In genomic region chr10:113381906-113382562, GRCh38 we compare ENCODE assay signal across 8 cellular contexts.
DNase-seq lines count a peak whose midpoint lies in the region; ATAC-seq, FAIRE-seq and TF ChIP-seq lines count a peak whose summit lies in the region.

No MANE protein-coding gene starts in this region.

- TF ChIP-seq CTCF in mucosa of descending colon (IDR thresholded peaks at IDR 0.05), result no peak

- ATAC-seq in mucosa of descending colon (peak; percentile 62), GM18870 (IDR thresholded peaks at IDR 0.05; ENCODE audit: unreplicated experiment) (no peak)

- H3K4me3 ChIP-seq in adipocyte (ENCODE audit: low read length), result peak overlapping the region; percentile 66
- no peak overlapping the region for H3K4me3 ChIP-seq in mucosa of descending colon

- peak; percentile 49 for FAIRE-seq in GM18507 (lab: Jason Lieb, UNC)
- FAIRE-seq in HTR-8/SVneo (lab: Jason Lieb, UNC), result no peak

- intact Hi-C loops in mucosa of descending colon (cut with DNase I, micrococcal nuclease), result loop anchor here in 1 of 2 donors (10.0 kb wide), 1 partner anchor 907 kb away; no protein-coding TSS in a partner anchor

- H3K27me3 ChIP-seq in adipocyte (replicated peaks; ENCODE audit: control insufficient read depth, insufficient read depth, low read length), result no peaks in the 10 kb centered on the region

- no peaks in the 10 kb centered on the region for H3K9me3 ChIP-seq in adipocyte (ENCODE audit: control insufficient read depth, low read length)
- H3K9me3 ChIP-seq in mucosa of descending colon, result no peaks in the 10 kb centered on the region

- H3K4me1 ChIP-seq in adipocyte (ENCODE audit: control insufficient read depth, insufficient read depth, low read length) (peaks cover 54% of the 10 kb centered on the region), mucosa of descending colon (ENCODE audit: low read depth) (no peaks in the 10 kb centered on the region)

- H3K9ac ChIP-seq in adipocyte (ENCODE audit: low read length), result peak overlapping the region; percentile 70

- DNase-seq in GM18507 (ENCODE audit: extremely low spot score, insufficient read length, low read depth) (peak; percentile 8), HTR-8/SVneo (ENCODE audit: insufficient read length, low spot score) (peak; percentile 39), adipocyte (ENCODE audit: low read depth) (peak; percentile 75), mucosa of descending colon (peak in 1 of 3 donors; percentile 22), SHP77 treated with DMSO at 0.1 percent for 48 hours (lab: John Stamatoyannopoulos, UW) (no peak), NCI-H2107 treated with DMSO at 0.1 percent for 48 hours (lab: John Stamatoyannopoulos, UW; ENCODE audit: unreplicated experiment) (no peak), NCI-H226 (no peak)

- no peaks in the 10 kb centered on the region for H3K36me3 ChIP-seq in adipocyte (ENCODE audit: control insufficient read depth, insufficient read depth, low read length, severe bottlenecking)
- no peaks in the 10 kb centered on the region for H3K36me3 ChIP-seq in mucosa of descending colon (ENCODE audit: low read depth)

Comparison
In these comparisons a context has a peak if more than half of its experiments do, and no peak if none do; other contexts are left out.
1. DNase-seq: peak in GM18507 (single experiment), HTR-8/SVneo (single experiment) and adipocyte (single experiment); none in SHP77 treated with DMSO at 0.1 percent for 48 hours (single experiment), NCI-H2107 treated with DMSO at 0.1 percent for 48 hours (single experiment) and NCI-H226 (single experiment).